ENCODE assay signal across 8 cellular contexts in genomic region chr3:133662256-133662773, GRCh38. TPM values are rescaled to one million over a fixed set of nuclear protein-coding genes. Genes with fewer than 3 reads are reported as not detected.
A peak's percentile ranks its signal among the peaks of the same experiment; 100 is the strongest.
DNase-seq lines count a peak whose midpoint lies in the region; ATAC-seq and TF ChIP-seq lines count a peak whose summit lies in the region.

No MANE protein-coding gene starts in this region.

- intact Hi-C loops in OCI-LY7 (cut with micrococcal nuclease; ENCODE audit: unreplicated experiment) = loop anchor here (2.0 to 10.0 kb wide), 6 partner anchors 144 to 940 kb away; partner anchors contain the start of genes ANAPC13, CEP63 and NPHP3
- intact Hi-C loops in MCF 10A (cut with micrococcal nuclease) = loop anchor here (5.0 to 10.0 kb wide), 3 partner anchors 175 to 265 kb away; no protein-coding TSS in a partner anchor

- H3K9me3 Mint-ChIP-seq in MCF 10A (ENCODE audit: unreplicated experiment) = no peaks in the 10 kb centered on the region

- H3K27ac ChIP-seq in OCI-LY7 (ENCODE audit: low read depth, low read length, poor library complexity, severe bottlenecking) = peak overlapping the region; percentile 76

- H3K4me2 ChIP-seq in OCI-LY7 (ENCODE audit: low read length) = peak overlapping the region; percentile 84

- no peak for TF ChIP-seq CTCF in OCI-LY7 (conservative IDR thresholded peaks at IDR 0.05; ENCODE audit: low read length)
- TF ChIP-seq CTCF in MCF 10A (IDR thresholded peaks at IDR 0.05; ENCODE audit: unreplicated experiment) = no peak
- TF ChIP-seq CTCF in kidney epithelial cell (IDR thresholded peaks at IDR 0.05; ENCODE audit: insufficient read depth, low read length, poor library complexity, severe bottlenecking) = no peak

- H3K4me3 Mint-ChIP-seq in MCF 10A (ENCODE audit: unreplicated experiment) = peak overlapping the region; percentile 94

- CTCF ChIA-PET in OCI-LY7 (lab: Charles Lee; ENCODE audit: unreplicated experiment) (no interaction called here), MCF 10A (lab: Yijun Ruan, JAX) (interaction anchor here (0.6 to 1.2 kb wide), 8 partner anchors 9 to 676 kb away, joined by 3 to 6 read pairs (median 4); no protein-coding TSS in a partner anchor)

- ATAC-seq in GM19351 (IDR thresholded peaks at IDR 0.05; ENCODE audit: unreplicated experiment) (peak; percentile 33), HG03460 (IDR thresholded peaks at IDR 0.05; ENCODE audit: unreplicated experiment) (peak; percentile 56)

- peaks cover 17% of the 10 kb centered on the region; the same call in 1 of the 2 replicates for H4K20me1 ChIP-seq in OCI-LY7 (ENCODE audit: insufficient read depth, low read length)

- peak overlapping the region; percentile 91 for H3K27ac Mint-ChIP-seq in MCF 10A (ENCODE audit: low read depth, unreplicated experiment)

- peak; percentile 39 for DNase-seq in Caki2 (ENCODE audit: low read depth)
- peak; percentile 51 for DNase-seq in OCI-LY7 (ENCODE audit: low spot score)
- peak; percentile 41 for DNase-seq in MCF 10A (ENCODE audit: unreplicated experiment)
- peak; percentile 2 for DNase-seq in kidney epithelial cell (ENCODE audit: low read depth)
- peak; percentile 14 to 16 for DNase-seq in stimulated activated CD4-positive, alpha-beta T cell treated with anti-CD3 and anti-CD28 coated beads, Interleukin-2, amount 100 ng/mL, for 48 hours
- no peak for DNase-seq in mesenteric fat pad (ENCODE audit: low spot score)

- H3K79me2 ChIP-seq in OCI-LY7 (ENCODE audit: insufficient read depth, low read depth, low read length) = peaks cover 58% of the 10 kb centered on the region

- peak overlapping the region; percentile 80 for H2AFZ ChIP-seq in OCI-LY7 (ENCODE audit: low read length)

- H3K27me3 Mint-ChIP-seq in MCF 10A (ENCODE audit: insufficient read depth, unreplicated experiment) = no peaks in the 10 kb centered on the region

- BruUV-seq in OCI-LY7 (replicated peaks; lab: Mats Ljungman, UMichigan) = TSS peak; percentile 94
- BruUV-seq in MCF 10A (replicated peaks; lab: Mats Ljungman, UMichigan) = TSS peak; percentile 84

- peaks cover 40% of the 10 kb centered on the region for H3K36me3 ChIP-seq in OCI-LY7 (ENCODE audit: insufficient read depth, low read length)
- H3K36me3 ChIP-seq in kidney epithelial cell (ENCODE audit: control insufficient read depth, insufficient read depth, low read length) = no peaks in the 10 kb centered on the region

- POLR2A ChIA-PET in OCI-LY7 (lab: Charles Lee) = interaction anchor here (0.7 kb wide), 2 partner anchors 56 to 90 kb away, joined by 4 read pairs; no protein-coding TSS in a partner anchor
- POLR2A ChIA-PET in MCF 10A (lab: Yijun Ruan, JAX) = interaction anchor here (0.7 to 2.0 kb wide), 9 partner anchors 13 to 941 kb away, joined by 3 to 7 read pairs (median 3); partner anchors contain the start of gene NPHP3

- H3K4me3 ChIP-seq in OCI-LY7 (ENCODE audit: low read depth, low read length, poor library complexity, severe bottlenecking) = peak overlapping the region; percentile 99
- H3K4me3 ChIP-seq in kidney epithelial cell (ENCODE audit: low read depth, low read length) = peak overlapping the region; percentile 97

- H3K9me3 ChIP-seq in OCI-LY7 (ENCODE audit: low read length) = no peaks in the 10 kb centered on the region

- H3K27me3 ChIP-seq in kidney epithelial cell (ENCODE audit: control insufficient read depth, insufficient read depth, low read length) = no peaks in the 10 kb centered on the region

- H3K4me1 ChIP-seq in OCI-LY7 (ENCODE audit: insufficient read depth, low read length, poor library complexity, severe bottlenecking) = peaks cover 39% of the 10 kb centered on the region

- H3K4me1 Mint-ChIP-seq in MCF 10A (ENCODE audit: insufficient read depth, unreplicated experiment) = peaks cover 22% of the 10 kb centered on the region

- H3K36me3 Mint-ChIP-seq in MCF 10A (ENCODE audit: insufficient read depth, unreplicated experiment) = peaks cover 21% of the 10 kb centered on the region

- no peaks in the 10 kb centered on the region for H3K9me2 ChIP-seq in OCI-LY7 (ENCODE audit: insufficient read depth, low read length)

- in situ Hi-C loops in Caki2 (cut with HindIII; ENCODE audit: low pct_unique_long_range_greater_than_20kb, low sequenced_read_pairs) = no loop called here

RNA-seq across cellular contexts. Expression of gene TOPBP1, which starts 0.6 kb away (rescaled TPM):
- total RNA-seq in Caki2 (2014; rRNA removed; shearing (Covaris generic); ENCODE audit: low replicate concordance) = 22.1 and 50.7 TPM in 2 replicates
- total RNA-seq in OCI-LY7 (2014; rRNA removed; shearing (Covaris generic)) = 139 and 167 TPM in 2 replicates
- total RNA-seq in OCI-LY7 (2022) (131 and 137 TPM in 2 replicates), MCF 10A (2022) (27.4 and 27.7 TPM in 2 replicates), kidney epithelial cell (20.7 and 27.0 TPM in 2 replicates), mesenteric fat pad (16.2 TPM)
